ENCODE assay signal across 8 cellular contexts in genomic region chr1:8097077-8097799, GRCh38.
DNase-seq lines count a peak whose midpoint lies in the region; ATAC-seq, FAIRE-seq and TF ChIP-seq lines count a peak whose summit lies in the region.

No MANE protein-coding gene starts in this region.

- no peaks in the 10 kb centered on the region for H3K9me3 Mint-ChIP-seq in activated T-cell treated with anti-CD3 and anti-CD28 coated beads, Interleukin-2, amount 50 U/mL, for 72 hours

- in situ Hi-C loops in transverse colon (cut with MboI; ENCODE audit: low pct_ligation_motif_present in 1 of 4, low pct_unique_long_range_greater_than_20kb in 1 of 4, low sequenced_read_pairs in 3 of 4) = no loop called here

- H3K79me2 ChIP-seq in keratinocyte (ENCODE audit: control insufficient read depth, insufficient read depth, low read length) = no peaks in the 10 kb centered on the region

- H3K27me3 ChIP-seq in keratinocyte (ENCODE audit: control insufficient read depth, extremely low read depth, insufficient read depth, low read length) (no peaks in the 10 kb centered on the region), transverse colon (no peaks in the 10 kb centered on the region)

- no peaks in the 10 kb centered on the region for H4K20me1 ChIP-seq in keratinocyte (ENCODE audit: control insufficient read depth, extremely low read depth, insufficient read depth, low read length)

- TF ChIP-seq CTCF in keratinocyte (optimal IDR thresholded peaks at IDR 0.05 in 1 of 3, IDR thresholded peaks at IDR 0.05 in 1 of 3, conservative IDR thresholded peaks at IDR 0.05 in 1 of 3; ENCODE audit: extremely low read depth in 1 of 3, insufficient read depth in 2 of 3, low read length in 3 of 3) = no peak
- TF ChIP-seq CTCF in transverse colon (IDR thresholded peaks at IDR 0.05) = no peak

- ATAC-seq in HG02571 (IDR thresholded peaks at IDR 0.05; ENCODE audit: unreplicated experiment) = peak; percentile 79
- ATAC-seq in activated T-cell treated with anti-CD3 and anti-CD28 coated beads, Interleukin-2, amount 50 U/mL, for 72 hours (replicated peaks in 1 of 2) = peak; percentile 95 to 96

- dilution Hi-C loops in keratinocyte (cut with MboI; ENCODE audit: extremely low pct_ligation_motif_present, low sequenced_read_pairs) = no loop called here

- H3K4me1 Mint-ChIP-seq in activated T-cell treated with anti-CD3 and anti-CD28 coated beads, Interleukin-2, amount 50 U/mL, for 72 hours (ENCODE audit: low read depth) = peaks cover 58% of the 10 kb centered on the region

- H3K9me3 ChIP-seq in keratinocyte (ENCODE audit: control insufficient read depth, low read depth, low read length) = no peaks in the 10 kb centered on the region
- no peaks in the 10 kb centered on the region for H3K9me3 ChIP-seq in transverse colon

- peak overlapping the region; percentile 99 for H3K27ac Mint-ChIP-seq in activated T-cell treated with anti-CD3 and anti-CD28 coated beads, Interleukin-2, amount 50 U/mL, for 72 hours

- H3K27ac ChIP-seq in keratinocyte (ENCODE audit: control insufficient read depth, insufficient read depth, low read length) (peak overlapping the region; percentile 98), transverse colon (peak overlapping the region; percentile 83 to 90 (median 86))

- peak overlapping the region; percentile 92 for H3K4me2 ChIP-seq in keratinocyte (ENCODE audit: control insufficient read depth, extremely low read depth, insufficient read depth, low read depth, low read length)

- no peaks in the 10 kb centered on the region for H3K9me1 ChIP-seq in keratinocyte (ENCODE audit: control insufficient read depth, extremely low read depth, insufficient read depth, low read length)

- H3K36me3 Mint-ChIP-seq in activated T-cell treated with anti-CD3 and anti-CD28 coated beads, Interleukin-2, amount 50 U/mL, for 72 hours (ENCODE audit: insufficient read depth in 2 of 2) = no peaks in the 10 kb centered on the region

- intact Hi-C loops in transverse colon (cut with DNase I; ENCODE audit: low total_unique reads) = no loop called here

- H3K36me3 ChIP-seq in keratinocyte (ENCODE audit: control insufficient read depth in 2 of 2, extremely low read depth in 1 of 2, insufficient read depth in 2 of 2, low read length in 2 of 2) (no peaks in the 10 kb centered on the region), transverse colon (no peaks in the 10 kb centered on the region)

- no peak for TF ChIP-seq POLR2A in transverse colon (IDR thresholded peaks at IDR 0.05)

- no peak overlapping the region for H2AFZ ChIP-seq in keratinocyte (ENCODE audit: control insufficient read depth, low read length)

- H3K4me3 Mint-ChIP-seq in activated T-cell treated with anti-CD3 and anti-CD28 coated beads, Interleukin-2, amount 50 U/mL, for 72 hours = peak overlapping the region; percentile 76 to 97

- H3K9ac ChIP-seq in keratinocyte (ENCODE audit: control insufficient read depth, extremely low read depth, insufficient read depth, low read length) = peak overlapping the region; percentile 79

- H3K4me1 ChIP-seq in keratinocyte (ENCODE audit: control insufficient read depth, extremely low read depth, insufficient read depth, low read length) (peaks cover 48% of the 10 kb centered on the region), transverse colon (peaks cover 19 to 48% (median 39%) of the 10 kb centered on the region in 4 donors)

- TF ChIP-seq EP300 in transverse colon (IDR thresholded peaks at IDR 0.05; ENCODE audit: low read depth) = peak; percentile 20

- H3K4me3 ChIP-seq in keratinocyte (ENCODE audit: control insufficient read depth in 2 of 3, extremely low read depth in 1 of 3, insufficient read depth in 2 of 3, low read depth in 1 of 3, low read length in 3 of 3) (peak overlapping the region in 2 of 3 experiments; percentile 48 to 66), transverse colon (no peak overlapping the region)

- WGBS in transverse colon (ENCODE audit: low coverage in 1 of 2), 2 donors = 7 to 21% methylated on average over 2 to 6 of the region's 6 CpGs

- FAIRE-seq in keratinocyte (lab: Jason Lieb, UNC) = peak; percentile 69

- DNase-seq in stimulated activated CD4-positive, alpha-beta T cell treated with anti-CD3 and anti-CD28 coated beads, Interleukin-1b, Interleukin-23, amount 100 ng/mL, for 48 hours = peak; percentile 46
- no peak for DNase-seq in stimulated activated CD4-positive, alpha-beta T cell treated with anti-CD3 and anti-CD28 coated beads, Interleukin-2, amount 100 ng/mL, for 48 hours
- DNase-seq in NCI-H1436 (lab: John Stamatoyannopoulos, UW) = peak; percentile 23
- peak; percentile 29 to 41 for DNase-seq in activated T-cell treated with anti-CD3 and anti-CD28 coated beads, Interleukin-2, amount 50 U/mL, for 72 hours
- peak; percentile 92 for DNase-seq in keratinocyte (ENCODE audit: low read depth, low spot score)
- DNase-seq in transverse colon = peak; percentile 13
- no peak for DNase-seq in AML-193 (lab: John Stamatoyannopoulos, UW)

- peaks cover 28% of the 10 kb centered on the region for H3K27me3 Mint-ChIP-seq in activated T-cell treated with anti-CD3 and anti-CD28 coated beads, Interleukin-2, amount 50 U/mL, for 72 hours (ENCODE audit: low read depth)

Comparison
In these comparisons a context has a peak if more than half of its experiments do, and no peak if none do; other contexts are left out.
1. DNase-seq: peak in stimulated activated CD4-positive, alpha-beta T cell treated with anti-CD3 and anti-CD28 coated beads, Interleukin-1b, Interleukin-23, amount 100 ng/mL, for 48 hours (single experiment), NCI-H1436 (single experiment), activated T-cell treated with anti-CD3 and anti-CD28 coated beads, Interleukin-2, amount 50 U/mL, for 72 hours (2 of 2), keratinocyte (single experiment) and transverse colon (single experiment); none in stimulated activated CD4-positive, alpha-beta T cell treated with anti-CD3 and anti-CD28 coated beads, Interleukin-2, amount 100 ng/mL, for 48 hours (0 of 2) and AML-193 (0 of 2).
2. H3K4me3 ChIP-seq: peak in keratinocyte (2 of 3); none in transverse colon (0 of 4).